ENCODE assay signal across 24 cellular contexts in genomic region chr7:139330333-139331030, GRCh38. TPM values are rescaled to one million over a fixed set of nuclear protein-coding genes. Genes with fewer than 3 reads are reported as not detected.
DNase-seq lines count a peak whose midpoint lies in the region; ATAC-seq and TF ChIP-seq lines count a peak whose summit lies in the region.
"Had no signal": no experiment of that assay in that cellular context is flagged by ENCODE, and none has a peak within 500 bp of the region (broad histone marks: within the 10 kb centered on the region; RNA-seq: fewer than 3 reads in every experiment).

No MANE protein-coding gene starts in this region.

- no peaks in the 10 kb centered on the region for H3K79me2 ChIP-seq in GM23338 (replicated peaks; ENCODE audit: insufficient read depth)

- H3K4me1 ChIP-seq in GM23338 (ENCODE audit: insufficient read depth): no peaks in the 10 kb centered on the region
- H3K4me1 ChIP-seq: BLaER1 had no signal

- H2AFZ ChIP-seq in GM23338: no peak overlapping the region
- H2AFZ ChIP-seq: GM23248 had no signal

- H3K36me3 Mint-ChIP-seq in activated CD4-positive, alpha-beta T cell treated with anti-CD3 and anti-CD28 coated beads for 36 hours (ENCODE audit: low read depth): no peaks in the 10 kb centered on the region
- H3K36me3 Mint-ChIP-seq in activated CD8-positive, alpha-beta T cell treated with anti-CD3 and anti-CD28 coated beads, Interleukin-2, amount 10 ng/mL, durations not matched to agents 7 days and 5 days (ENCODE audit: low read depth): no peaks in the 10 kb centered on the region
- H3K36me3 Mint-ChIP-seq in GM23338 (ENCODE audit: low read depth): no peaks in the 10 kb centered on the region
- H3K36me3 Mint-ChIP-seq: CD4-positive, alpha-beta memory T cell had no signal

- H3K9me2 ChIP-seq in GM23338 (ENCODE audit: insufficient read depth): no peaks in the 10 kb centered on the region

- H3K27me3 Mint-ChIP-seq in activated CD4-positive, alpha-beta T cell treated with anti-CD3 and anti-CD28 coated beads for 36 hours: no peaks in the 10 kb centered on the region
- H3K27me3 Mint-ChIP-seq in stimulated activated naive CD8-positive, alpha-beta T cell treated with anti-CD3 and anti-CD28 coated beads, Interleukin-15, amount 100 ng/mL, for 72 hours: no peaks in the 10 kb centered on the region
- H3K27me3 Mint-ChIP-seq in activated CD8-positive, alpha-beta T cell treated with anti-CD3 and anti-CD28 coated beads, Interleukin-2, amount 10 ng/mL, durations not matched to agents 7 days and 5 days (ENCODE audit: low read depth): peaks cover 3% of the 10 kb centered on the region
- H3K27me3 Mint-ChIP-seq in GM23338 (ENCODE audit: insufficient read depth, low read depth, poor library complexity): no peaks in the 10 kb centered on the region
- H3K27me3 Mint-ChIP-seq: CD4-positive, alpha-beta memory T cell had no signal

- CTCF ChIA-PET in activated CD4-positive, alpha-beta T cell treated with anti-CD3 and anti-CD28 coated beads for 36 hours (lab: Charles Lee): interaction anchor here (1.2 kb wide), 1 partner anchor 9 kb away, joined by 3 read pairs; no protein-coding TSS in a partner anchor
- CTCF ChIA-PET in activated CD8-positive, alpha-beta T cell treated with anti-CD3 and anti-CD28 coated beads, Interleukin-2, amount 10 ng/mL, durations not matched to agents 7 days and 5 days (lab: Charles Lee): interaction anchor here (1.2 kb wide), 2 partner anchors 9 to 10 kb away, joined by 3 read pairs; no protein-coding TSS in a partner anchor

- H4K20me1 ChIP-seq in GM23338 (replicated peaks; ENCODE audit: insufficient read depth): no peaks in the 10 kb centered on the region
- H4K20me1 ChIP-seq: BLaER1 had no signal

- no peaks in the 10 kb centered on the region for H3K27me3 ChIP-seq in GM23338 (ENCODE audit: insufficient read depth)
- H3K27me3 ChIP-seq: BLaER1 had no signal

- no peaks in the 10 kb centered on the region for H3F3A ChIP-seq in GM23338 (replicated peaks; ENCODE audit: low read depth)

- no peak overlapping the region for H3K4me3 Mint-ChIP-seq in activated CD4-positive, alpha-beta T cell treated with anti-CD3 and anti-CD28 coated beads for 36 hours
- no peak overlapping the region for H3K4me3 Mint-ChIP-seq in stimulated activated naive CD8-positive, alpha-beta T cell treated with anti-CD3 and anti-CD28 coated beads, Interleukin-15, amount 100 ng/mL, for 72 hours
- no peak overlapping the region for H3K4me3 Mint-ChIP-seq in activated CD8-positive, alpha-beta T cell treated with anti-CD3 and anti-CD28 coated beads, Interleukin-2, amount 10 ng/mL, durations not matched to agents 7 days and 5 days
- no peak overlapping the region for H3K4me3 Mint-ChIP-seq in GM23338
- H3K4me3 Mint-ChIP-seq: CD4-positive, alpha-beta memory T cell; H9 had no signal

- peak overlapping the region; percentile 22 for H3K27ac Mint-ChIP-seq in activated CD4-positive, alpha-beta T cell treated with anti-CD3 and anti-CD28 coated beads for 36 hours
- peak overlapping the region; percentile 66 to 96 for H3K27ac Mint-ChIP-seq in stimulated activated naive CD8-positive, alpha-beta T cell treated with anti-CD3 and anti-CD28 coated beads, Interleukin-15, amount 100 ng/mL, for 72 hours
- H3K27ac Mint-ChIP-seq in activated CD8-positive, alpha-beta T cell treated with anti-CD3 and anti-CD28 coated beads, Interleukin-2, amount 10 ng/mL, durations not matched to agents 7 days and 5 days: peak overlapping the region; percentile 37
- no peak overlapping the region for H3K27ac Mint-ChIP-seq in GM23338
- H3K27ac Mint-ChIP-seq: H9 had no signal

- H3K27ac ChIP-seq in GM23338 (ENCODE audit: low read depth): no peak overlapping the region
- H3K27ac ChIP-seq: BLaER1, GM23248, RWPE1 had no signal

- H3K4me2 ChIP-seq in GM23338: no peak overlapping the region
- H3K4me2 ChIP-seq: BLaER1 had no signal

- DNase-seq in activated CD4-positive, alpha-beta T cell treated with anti-CD3 and anti-CD28 coated beads for 36 hours: no peak
- DNase-seq in activated CD4-positive, alpha-beta T cell treated with anti-CD3 and anti-CD28 coated beads for 1 hour: no peak
- no peak for DNase-seq in stimulated activated naive CD8-positive, alpha-beta T cell treated with anti-CD3 and anti-CD28 coated beads, Interleukin-15, amount 100 ng/mL, for 72 hours
- DNase-seq in stimulated activated naive CD8-positive, alpha-beta T cell treated with anti-CD3 and anti-CD28 coated beads, Interleukin-15, Interleukin-2, amounts not matched to agents 100 U/mL and 50 U/mL, for 24 hours: no peak
- DNase-seq in activated CD8-positive, alpha-beta T cell treated with anti-CD3 and anti-CD28 coated beads, Interleukin-2, amount 10 ng/mL, durations not matched to agents 7 days and 5 days: no peak
- DNase-seq in Kasumi-1 (lab: John Stamatoyannopoulos, UW) (no peak), GM23338 (ENCODE audit: low spot score) (no peak), AG20443 (ENCODE audit: low spot score) (no peak)
- DNase-seq: 8988T, COR-L47, DMS53, GM23248, H9, KG1, NCI-H1048, NCI-H1417, NCI-H1694, NCI-H2029 treated with DMSO at 0.1 percent for 48 hours, NCI-H526 treated with DMSO at 0.1 percent for 48 hours, SHP77 had no signal

- ATAC-seq in activated CD4-positive, alpha-beta T cell treated with anti-CD3 and anti-CD28 coated beads for 36 hours: peak; percentile 83
- peak; percentile 89 for ATAC-seq in stimulated activated naive CD8-positive, alpha-beta T cell treated with anti-CD3 and anti-CD28 coated beads, Interleukin-15, amount 100 ng/mL, for 72 hours
- no peak for ATAC-seq in stimulated activated naive CD8-positive, alpha-beta T cell treated with anti-CD3 and anti-CD28 coated beads, Interleukin-15, Interleukin-2, amounts not matched to agents 100 U/mL and 50 U/mL, for 24 hours
- no peak for ATAC-seq in activated CD8-positive, alpha-beta T cell treated with anti-CD3 and anti-CD28 coated beads, Interleukin-2, amount 10 ng/mL, durations not matched to agents 7 days and 5 days
- ATAC-seq in GM23338: no peak
- ATAC-seq: Panc1 had no signal

- H3K4me3 ChIP-seq in GM23338: no peak overlapping the region
- H3K4me3 ChIP-seq: BLaER1, GM23248 had no signal

- no peak for TF ChIP-seq CTCF in GM23338 (conservative IDR thresholded peaks at IDR 0.05; ENCODE audit: low read depth in 2 of 2)

- H3K36me3 ChIP-seq in GM23338 (ENCODE audit: insufficient read depth): no peaks in the 10 kb centered on the region
- H3K36me3 ChIP-seq: BLaER1 had no signal

- H3K4me1 Mint-ChIP-seq in activated CD4-positive, alpha-beta T cell treated with anti-CD3 and anti-CD28 coated beads for 36 hours: peaks cover 13% of the 10 kb centered on the region
- H3K4me1 Mint-ChIP-seq in stimulated activated naive CD8-positive, alpha-beta T cell treated with anti-CD3 and anti-CD28 coated beads, Interleukin-15, amount 100 ng/mL, for 72 hours: peaks cover 14% of the 10 kb centered on the region
- peaks cover 8% of the 10 kb centered on the region for H3K4me1 Mint-ChIP-seq in activated CD8-positive, alpha-beta T cell treated with anti-CD3 and anti-CD28 coated beads, Interleukin-2, amount 10 ng/mL, durations not matched to agents 7 days and 5 days (ENCODE audit: low read depth)
- no peaks in the 10 kb centered on the region for H3K4me1 Mint-ChIP-seq in GM23338
- H3K4me1 Mint-ChIP-seq: H9 had no signal

- no peaks in the 10 kb centered on the region for H3K9me3 Mint-ChIP-seq in activated CD4-positive, alpha-beta T cell treated with anti-CD3 and anti-CD28 coated beads for 36 hours (ENCODE audit: low read depth)
- peaks cover 0 to 8% of the 10 kb centered on the region in 2 donors for H3K9me3 Mint-ChIP-seq in stimulated activated naive CD8-positive, alpha-beta T cell treated with anti-CD3 and anti-CD28 coated beads, Interleukin-15, amount 100 ng/mL, for 72 hours
- H3K9me3 Mint-ChIP-seq in activated CD8-positive, alpha-beta T cell treated with anti-CD3 and anti-CD28 coated beads, Interleukin-2, amount 10 ng/mL, durations not matched to agents 7 days and 5 days (ENCODE audit: insufficient read depth): no peaks in the 10 kb centered on the region
- no peaks in the 10 kb centered on the region for H3K9me3 Mint-ChIP-seq in GM23338
- H3K9me3 Mint-ChIP-seq: H9 had no signal

- POLR2A ChIA-PET in activated CD4-positive, alpha-beta T cell treated with anti-CD3 and anti-CD28 coated beads for 36 hours (lab: Charles Lee): interaction anchor here (0.6 kb wide), 1 partner anchor 29 kb away, joined by 3 read pairs; the partner anchor contains the start of gene LUC7L2
- POLR2A ChIA-PET in activated CD8-positive, alpha-beta T cell treated with anti-CD3 and anti-CD28 coated beads, Interleukin-2, amount 10 ng/mL, durations not matched to agents 7 days and 5 days (lab: Charles Lee): no interaction called here

- intact Hi-C loops in activated CD4-positive, alpha-beta T cell treated with anti-CD3 and anti-CD28 coated beads for 36 hours (cut with DNase I, micrococcal nuclease): no loop called here

TF ChIP-seq in GM23338, 12 proteins besides CTCF, POLR2A, EP300 and RAD21:
- no peak for TF ChIP-seq EZH2 (IDR thresholded peaks at IDR 0.05; ENCODE audit: low read depth, unreplicated experiment)

RNA-seq across cellular contexts. Expression of gene FMC1, which starts 10.7 kb away (rescaled TPM):
- total RNA-seq in activated CD4-positive, alpha-beta T cell treated with anti-CD3 and anti-CD28 coated beads for 36 hours: 1 to 10 TPM; 1.7 to 7.8 TPM
- 1 to 10 TPM; 6.4 to 6.7 TPM for total RNA-seq in activated CD8-positive, alpha-beta T cell treated with anti-CD3 and anti-CD28 coated beads, Interleukin-2, amount 10 ng/mL, durations not matched to agents 7 days and 5 days
- 4.8 and 5.2 TPM in 2 replicates for total RNA-seq in GM23338 (2014; rRNA removed; shearing (Covaris generic))
- polyA plus RNA-seq in GM23338 (2016; fragmentation: Nextera tagmentation; extraction: Ambion mirVana): 70.5 and 76.8 TPM in 2 replicates

RNA-seq across cellular contexts. Expression of gene LUC7L2, which starts 29.2 kb away (rescaled TPM):
- total RNA-seq in activated CD4-positive, alpha-beta T cell treated with anti-CD3 and anti-CD28 coated beads for 36 hours: 100 to 1,000 TPM; 124 to 126 TPM
- total RNA-seq in activated CD8-positive, alpha-beta T cell treated with anti-CD3 and anti-CD28 coated beads, Interleukin-2, amount 10 ng/mL, durations not matched to agents 7 days and 5 days: 100 to 1,000 TPM; 126 to 131 TPM
- total RNA-seq in GM23338 (2014; rRNA removed; shearing (Covaris generic)): 53.1 and 57.3 TPM in 2 replicates
- 31.5 and 40.3 TPM in 2 replicates for polyA plus RNA-seq in GM23338 (2016; fragmentation: Nextera tagmentation; extraction: Ambion mirVana)

Comparison
In these comparisons a context has a peak if more than half of its experiments do, and no peak if none do; other contexts are left out.
1. ATAC-seq: peak in activated CD4-positive, alpha-beta T cell treated with anti-CD3 and anti-CD28 coated beads for 36 hours (single experiment) and stimulated activated naive CD8-positive, alpha-beta T cell treated with anti-CD3 and anti-CD28 coated beads, Interleukin-15, amount 100 ng/mL, for 72 hours (single experiment); none in stimulated activated naive CD8-positive, alpha-beta T cell treated with anti-CD3 and anti-CD28 coated beads, Interleukin-15, Interleukin-2, amounts not matched to agents 100 U/mL and 50 U/mL, for 24 hours (single experiment), activated CD8-positive, alpha-beta T cell treated with anti-CD3 and anti-CD28 coated beads, Interleukin-2, amount 10 ng/mL, durations not matched to agents 7 days and 5 days (single experiment) and GM23338 (single experiment).